Comparison of ENCODE assay signal across 24 cellular contexts in genomic region chr2:109375656-109376055, GRCh38.
DNase-seq lines count a peak whose midpoint lies in the region; TF ChIP-seq lines count a peak whose summit lies in the region.
"Had no signal": no experiment of that assay in that cellular context is flagged by ENCODE, and none has a peak within 500 bp of the region (broad histone marks: within the 10 kb centered on the region; RNA-seq: fewer than 3 reads in every experiment).

No MANE protein-coding gene starts in this region.

- H3K36me3 Mint-ChIP-seq in osteocyte (ENCODE audit: unreplicated experiment) = peaks cover 22% of the 10 kb centered on the region
- H3K36me3 Mint-ChIP-seq: activated naive CD4-positive, alpha-beta T cell treated with anti-CD3 and anti-CD28 coated beads, Interleukin-2, amount 10 ng/mL, durations not matched to agents 7 days and 5 days; IgD-negative memory B cell had no signal

- no peak overlapping the region for H3K27ac Mint-ChIP-seq in osteocyte (ENCODE audit: unreplicated experiment)
- H3K27ac Mint-ChIP-seq: activated naive CD4-positive, alpha-beta T cell treated with anti-CD3 and anti-CD28 coated beads, Interleukin-2, amount 10 ng/mL, durations not matched to agents 7 days and 5 days; CD4-positive, CD25-positive, alpha-beta regulatory T cell; IgD-negative memory B cell; nephron had no signal

- no peak overlapping the region for H3K4me3 Mint-ChIP-seq in osteocyte (ENCODE audit: unreplicated experiment)
- H3K4me3 Mint-ChIP-seq: activated naive CD4-positive, alpha-beta T cell treated with anti-CD3 and anti-CD28 coated beads, Interleukin-2, amount 10 ng/mL, durations not matched to agents 7 days and 5 days; CD4-positive, CD25-positive, alpha-beta regulatory T cell; IgD-negative memory B cell; nephron had no signal

- no peaks in the 10 kb centered on the region for H3K27me3 Mint-ChIP-seq in osteocyte (ENCODE audit: unreplicated experiment)
- H3K27me3 Mint-ChIP-seq: IgD-negative memory B cell had no signal

- TF ChIP-seq CTCF in osteocyte (IDR thresholded peaks at IDR 0.05) = no peak

- no peaks in the 10 kb centered on the region for H3K9me3 Mint-ChIP-seq in osteocyte (ENCODE audit: unreplicated experiment)
- H3K9me3 Mint-ChIP-seq: activated naive CD4-positive, alpha-beta T cell treated with anti-CD3 and anti-CD28 coated beads, Interleukin-2, amount 10 ng/mL, durations not matched to agents 7 days and 5 days; CD4-positive, CD25-positive, alpha-beta regulatory T cell; IgD-negative memory B cell; nephron had no signal

- peak; percentile 53 for DNase-seq in activated effector memory CD4-positive, alpha-beta T cell treated with anti-CD3 and anti-CD28 coated beads, Interleukin-2, amount 50 U/mL, for 16 hours
- no peak for DNase-seq in activated effector memory CD4-positive, alpha-beta T cell treated with Interleukin-2 at 50 U/mL for 16 hours
- peak; percentile 31 for DNase-seq in ecto neural progenitor cell (ENCODE audit: low spot score)
- DNase-seq in osteocyte (ENCODE audit: extremely low spot score, unreplicated experiment) = peak; percentile 62
- DNase-seq in ureter (ENCODE audit: low spot score) = peak; percentile 27
- DNase-seq in stimulated activated CD8-positive, alpha-beta memory T cell treated with anti-CD3 and anti-CD28 coated beads, Interleukin-4, amount 100 ng/mL, for 48 hours = no peak
- DNase-seq in stimulated activated CD4-positive, alpha-beta T cell treated with anti-CD3 and anti-CD28 coated beads, Interleukin-12 subunit alpha, Interleukin-12 subunit beta, amount 100 ng/mL, for 4 hours = no peak
- DNase-seq in SKM-1 (lab: John Stamatoyannopoulos, UW; ENCODE audit: unreplicated experiment) = no peak
- DNase-seq: activated CD4-positive, alpha-beta T cell treated with anti-CD3 and anti-CD28 coated beads for 48 hours; activated naive CD4-positive, alpha-beta T cell treated with anti-CD3 and anti-CD28 coated beads, Interleukin-2, amount 10 ng/mL, durations not matched to agents 7 days and 5 days; AML-193; body of pancreas; CD4-positive, CD25-positive, alpha-beta regulatory T cell; DMS79 treated with DMSO at 0.1 percent for 48 hours; GDM1; mammary epithelial cell; NCI-H146; NCI-H345; NCI-H748 treated with DMSO at 0.1 percent for 48 hours; retina; SJCRH30; T-helper 9 cell had no signal

- H3K4me1 Mint-ChIP-seq in osteocyte (ENCODE audit: unreplicated experiment) = peaks cover 34% of the 10 kb centered on the region
- H3K4me1 Mint-ChIP-seq: activated naive CD4-positive, alpha-beta T cell treated with anti-CD3 and anti-CD28 coated beads, Interleukin-2, amount 10 ng/mL, durations not matched to agents 7 days and 5 days; IgD-negative memory B cell had no signal

Comparison
In these comparisons a context has a peak if more than half of its experiments do, and no peak if none do; other contexts are left out.
1. DNase-seq: peak in activated effector memory CD4-positive, alpha-beta T cell treated with anti-CD3 and anti-CD28 coated beads, Interleukin-2, amount 50 U/mL, for 16 hours (single experiment), ecto neural progenitor cell (single experiment), osteocyte (single experiment) and ureter (single experiment); none in activated effector memory CD4-positive, alpha-beta T cell treated with Interleukin-2 at 50 U/mL for 16 hours (single experiment), stimulated activated CD8-positive, alpha-beta memory T cell treated with anti-CD3 and anti-CD28 coated beads, Interleukin-4, amount 100 ng/mL, for 48 hours (single experiment), stimulated activated CD4-positive, alpha-beta T cell treated with anti-CD3 and anti-CD28 coated beads, Interleukin-12 subunit alpha, Interleukin-12 subunit beta, amount 100 ng/mL, for 4 hours (single experiment) and SKM-1 (single experiment).